ENCODE assay signal across 8 cellular contexts in genomic region chr17:6548578-6549330, GRCh38. TPM values are rescaled to one million over a fixed set of nuclear protein-coding genes. Genes with fewer than 3 reads are reported as not detected.
DNase-seq lines count a peak whose midpoint lies in the region; ATAC-seq, FAIRE-seq and TF ChIP-seq lines count a peak whose summit lies in the region.

No MANE protein-coding gene starts in this region.

- FAIRE-seq in H54 (lab: Jason Lieb, UNC): no peak

- TF ChIP-seq POLR2A in H54 (IDR thresholded peaks at IDR 0.05; ENCODE audit: low read depth, low read length): no peak

- no peak overlapping the region for H3K4me3 Mint-ChIP-seq in activated naive CD8-positive, alpha-beta T cell treated with anti-CD3 and anti-CD28 coated beads, Interleukin-2, amount 50 U/mL, for 24 hours
- H3K4me3 Mint-ChIP-seq in naive thymus-derived CD8-positive, alpha-beta T cell: peak overlapping the region in 4 of 10 donors; percentile 21 to 31 (median 24)

- in situ Hi-C loops in HAP-1 (cut with MboI; ENCODE audit: low sequenced_read_pairs): no loop called here

- no peaks in the 10 kb centered on the region for H3K36me3 ChIP-seq in HAP-1 (replicated peaks)

- H3K4me3 ChIP-seq in HAP-1: no peak overlapping the region

- no peaks in the 10 kb centered on the region for H3K9me3 Mint-ChIP-seq in activated naive CD8-positive, alpha-beta T cell treated with anti-CD3 and anti-CD28 coated beads, Interleukin-2, amount 50 U/mL, for 24 hours
- no peaks in the 10 kb centered on the region for H3K9me3 Mint-ChIP-seq in naive thymus-derived CD8-positive, alpha-beta T cell

- POLR2A ChIA-PET in naive thymus-derived CD8-positive, alpha-beta T cell (lab: Charles Lee): interaction anchor here (1.2 kb wide), 1 partner anchor 10 kb away, joined by 3 read pairs; no protein-coding TSS in a partner anchor

- ATAC-seq in GM18502 (IDR thresholded peaks at IDR 0.05; ENCODE audit: poor library complexity, unreplicated experiment): peak; percentile 58
- peak; percentile 68 for ATAC-seq in HG02759 (IDR thresholded peaks at IDR 0.05; ENCODE audit: unreplicated experiment)
- ATAC-seq in activated naive CD8-positive, alpha-beta T cell treated with anti-CD3 and anti-CD28 coated beads, Interleukin-2, amount 50 U/mL, for 24 hours: no peak
- ATAC-seq in naive thymus-derived CD8-positive, alpha-beta T cell: peak; percentile 57 to 93
- no peak for ATAC-seq in GM19463 (IDR thresholded peaks at IDR 0.05; ENCODE audit: unreplicated experiment)

- peaks cover 12% of the 10 kb centered on the region for H3K27me3 Mint-ChIP-seq in activated naive CD8-positive, alpha-beta T cell treated with anti-CD3 and anti-CD28 coated beads, Interleukin-2, amount 50 U/mL, for 24 hours
- H3K27me3 Mint-ChIP-seq in naive thymus-derived CD8-positive, alpha-beta T cell: peaks cover 0 to 11% (median 2%) of the 10 kb centered on the region in 5 donors

- peak; percentile 15 for DNase-seq in activated naive CD8-positive, alpha-beta T cell treated with anti-CD3 and anti-CD28 coated beads, Interleukin-2, amount 50 U/mL, for 24 hours
- DNase-seq in naive thymus-derived CD8-positive, alpha-beta T cell: peak in 3 of 10 donors; percentile 4 to 27 (median 26)
- DNase-seq in H54 (ENCODE audit: insufficient read length, low spot score): no peak
- DNase-seq in HAP-1 (ENCODE audit: low spot score in 2 of 2): no peak
- DNase-seq in iPS-NIHi7 (ENCODE audit: extremely low spot score): no peak

- H3K4me1 ChIP-seq in HAP-1: no peaks in the 10 kb centered on the region

- H3K36me3 Mint-ChIP-seq in activated naive CD8-positive, alpha-beta T cell treated with anti-CD3 and anti-CD28 coated beads, Interleukin-2, amount 50 U/mL, for 24 hours (ENCODE audit: low read depth): no peaks in the 10 kb centered on the region
- H3K36me3 Mint-ChIP-seq in naive thymus-derived CD8-positive, alpha-beta T cell: no peaks in the 10 kb centered on the region

- H3K27ac Mint-ChIP-seq in activated naive CD8-positive, alpha-beta T cell treated with anti-CD3 and anti-CD28 coated beads, Interleukin-2, amount 50 U/mL, for 24 hours: no peak overlapping the region
- peak overlapping the region in 7 of 10 donors; percentile 31 to 85 (median 60) for H3K27ac Mint-ChIP-seq in naive thymus-derived CD8-positive, alpha-beta T cell

- H3K9me3 ChIP-seq in HAP-1: no peaks in the 10 kb centered on the region

- no peaks in the 10 kb centered on the region for H3K27me3 ChIP-seq in HAP-1 (ENCODE audit: low read depth)

- peaks cover 9% of the 10 kb centered on the region for H3K4me1 Mint-ChIP-seq in activated naive CD8-positive, alpha-beta T cell treated with anti-CD3 and anti-CD28 coated beads, Interleukin-2, amount 50 U/mL, for 24 hours
- H3K4me1 Mint-ChIP-seq in naive thymus-derived CD8-positive, alpha-beta T cell: peaks cover 7 to 16% (median 9%) of the 10 kb centered on the region in 4 donors

RNA-seq across cellular contexts. Expression of gene PITPNM3, which starts 7.6 kb away (rescaled TPM):
- total RNA-seq in naive thymus-derived CD8-positive, alpha-beta T cell: under 1 TPM; 0.44 to 0.74 TPM
- polyA plus RNA-seq in naive thymus-derived CD8-positive, alpha-beta T cell: not detected

Comparison
In these comparisons a context has a peak if more than half of its experiments do, and no peak if none do; other contexts are left out.
1. ATAC-seq: peak in GM18502 (single experiment), HG02759 (single experiment) and naive thymus-derived CD8-positive, alpha-beta T cell (2 of 2); none in activated naive CD8-positive, alpha-beta T cell treated with anti-CD3 and anti-CD28 coated beads, Interleukin-2, amount 50 U/mL, for 24 hours (single experiment) and GM19463 (single experiment).